20 cellular contexts compared by ENCODE assay signal in genomic region chr4:142595222-142595871, GRCh38.
DNase-seq lines count a peak whose midpoint lies in the region; ATAC-seq, FAIRE-seq and TF ChIP-seq lines count a peak whose summit lies in the region.
"Had no signal": no experiment of that assay in that cellular context is flagged by ENCODE, and none has a peak within 500 bp of the region (broad histone marks: within the 10 kb centered on the region; RNA-seq: fewer than 3 reads in every experiment).

No MANE protein-coding gene starts in this region.

- no peaks in the 10 kb centered on the region for H3K36me3 ChIP-seq in PC-3 (ENCODE audit: low read depth, low read length)
- H3K36me3 ChIP-seq in osteoblast (ENCODE audit: insufficient read depth, low read length): no peaks in the 10 kb centered on the region
- H3K36me3 ChIP-seq: BLaER1 treated with 17β-estradiol and CSF1 and Interleukin-3, amounts not matched to agents 10 nM and 100 nM had no signal

- no peaks in the 10 kb centered on the region for H3K9me2 ChIP-seq in PC-3 (replicated peaks; ENCODE audit: low read length)

- H3K27ac Mint-ChIP-seq in activated naive CD4-positive, alpha-beta T cell treated with anti-CD3 and anti-CD28 coated beads, Interleukin-2, amount 10 ng/mL, durations not matched to agents 7 days and 5 days: peak overlapping the region; percentile 55
- H3K27ac Mint-ChIP-seq in activated naive CD4-positive, alpha-beta T cell treated with anti-CD3 and anti-CD28 coated beads for 36 hours: no peak overlapping the region
- H3K27ac Mint-ChIP-seq: IgD-negative memory B cell had no signal

- 0 out of 2 replicates have a peak overlapping the region, but pooled peaks have one; percentile 12 for H3K27ac ChIP-seq in PC-3 (ENCODE audit: low read length)
- no peak overlapping the region for H3K27ac ChIP-seq in osteoblast (ENCODE audit: low read depth, low read length)
- H3K27ac ChIP-seq: BLaER1 treated with 17β-estradiol and CSF1 and Interleukin-3, amounts not matched to agents 10 nM and 100 nM; RWPE1 had no signal

- peak; percentile 67 for ATAC-seq in PC-3
- ATAC-seq in GM21717 (IDR thresholded peaks at IDR 0.05; ENCODE audit: unreplicated experiment): no peak

- BruUV-seq in PC-3 (replicated peaks; lab: Mats Ljungman, UMichigan): no TSS peak

- no peak overlapping the region for H3K9ac ChIP-seq in PC-3 (ENCODE audit: low read length)
- H3K9ac ChIP-seq: BLaER1 treated with 17β-estradiol and CSF1 and Interleukin-3, amounts not matched to agents 10 nM and 100 nM had no signal

- H4K20me1 ChIP-seq in PC-3 (ENCODE audit: low read length) (no peaks in the 10 kb centered on the region), osteoblast (ENCODE audit: insufficient read depth, low read length) (no peaks in the 10 kb centered on the region)
- H4K20me1 ChIP-seq: BLaER1 treated with 17β-estradiol and CSF1 and Interleukin-3, amounts not matched to agents 10 nM and 100 nM had no signal

- FAIRE-seq in H54 (lab: Jason Lieb, UNC): no peak
- FAIRE-seq: G401.6, HTR-8/SVneo had no signal

- DNase-seq in activated naive CD4-positive, alpha-beta T cell treated with anti-CD3 and anti-CD28 coated beads, Interleukin-2, amount 10 ng/mL, durations not matched to agents 7 days and 5 days: no peak
- no peak for DNase-seq in activated naive CD4-positive, alpha-beta T cell treated with anti-CD3 and anti-CD28 coated beads for 36 hours
- DNase-seq in NCI-H2029 (lab: John Stamatoyannopoulos, UW): peak; percentile 42
- peak; percentile 43 for DNase-seq in PC-3
- peak; percentile 11 for DNase-seq in osteoblast (ENCODE audit: insufficient read length, low spot score, missing footprints)
- no peak for DNase-seq in H54 (ENCODE audit: insufficient read length, low spot score)
- no peak for DNase-seq in ACHN
- DNase-seq: HCEC 1CT, Karpas-422, MM.1S, NCI-H1092, NCI-H226, NCI-H524 treated with DMSO at 0.1 percent for 48 hours, T-helper 1 cell had no signal

- H3K4me1 ChIP-seq in PC-3 (ENCODE audit: insufficient read depth, low read length): peaks cover 18% of the 10 kb centered on the region
- H3K4me1 ChIP-seq in osteoblast (ENCODE audit: insufficient read depth, low read length): no peaks in the 10 kb centered on the region
- H3K4me1 ChIP-seq: BLaER1 treated with 17β-estradiol and CSF1 and Interleukin-3, amounts not matched to agents 10 nM and 100 nM had no signal

- peaks cover 67% of the 10 kb centered on the region for H3K36me3 Mint-ChIP-seq in activated naive CD4-positive, alpha-beta T cell treated with anti-CD3 and anti-CD28 coated beads, Interleukin-2, amount 10 ng/mL, durations not matched to agents 7 days and 5 days
- H3K36me3 Mint-ChIP-seq in activated naive CD4-positive, alpha-beta T cell treated with anti-CD3 and anti-CD28 coated beads for 36 hours (ENCODE audit: low read depth): peaks cover 78% of the 10 kb centered on the region
- H3K36me3 Mint-ChIP-seq: IgD-negative memory B cell had no signal

- no peak overlapping the region for H3K4me3 ChIP-seq in PC-3 (ENCODE audit: low read length)
- H3K4me3 ChIP-seq in osteoblast (ENCODE audit: insufficient read depth, low read length): no peak overlapping the region
- H3K4me3 ChIP-seq: BLaER1 treated with 17β-estradiol and CSF1 and Interleukin-3, amounts not matched to agents 10 nM and 100 nM had no signal

- TF ChIP-seq CTCF in PC-3 (conservative IDR thresholded peaks at IDR 0.05; ENCODE audit: low read depth, low read length) (no peak), osteoblast (IDR thresholded peaks at IDR 0.05; ENCODE audit: extremely low read depth, low read depth, low read length) (no peak)

- no peak overlapping the region for H2AFZ ChIP-seq in PC-3 (ENCODE audit: low read length)
- H2AFZ ChIP-seq in osteoblast (ENCODE audit: low read length): no peak overlapping the region

- CTCF ChIA-PET in activated naive CD4-positive, alpha-beta T cell treated with anti-CD3 and anti-CD28 coated beads, Interleukin-2, amount 10 ng/mL, durations not matched to agents 7 days and 5 days (lab: Charles Lee): no interaction called here
- CTCF ChIA-PET in activated naive CD4-positive, alpha-beta T cell treated with anti-CD3 and anti-CD28 coated beads for 36 hours (lab: Charles Lee): interaction anchor here (0.6 kb wide), 1 partner anchor 246 kb away, joined by 4 read pairs; no protein-coding TSS in a partner anchor
- CTCF ChIA-PET in PC-3 (lab: Charles Lee): no interaction called here

- H3K27me3 Mint-ChIP-seq in activated naive CD4-positive, alpha-beta T cell treated with anti-CD3 and anti-CD28 coated beads, Interleukin-2, amount 10 ng/mL, durations not matched to agents 7 days and 5 days: no peaks in the 10 kb centered on the region
- H3K27me3 Mint-ChIP-seq in activated naive CD4-positive, alpha-beta T cell treated with anti-CD3 and anti-CD28 coated beads for 36 hours (ENCODE audit: low read depth): no peaks in the 10 kb centered on the region
- H3K27me3 Mint-ChIP-seq: IgD-negative memory B cell had no signal

- no peaks in the 10 kb centered on the region for H3K4me1 Mint-ChIP-seq in activated naive CD4-positive, alpha-beta T cell treated with anti-CD3 and anti-CD28 coated beads, Interleukin-2, amount 10 ng/mL, durations not matched to agents 7 days and 5 days
- peaks cover 17% of the 10 kb centered on the region for H3K4me1 Mint-ChIP-seq in activated naive CD4-positive, alpha-beta T cell treated with anti-CD3 and anti-CD28 coated beads for 36 hours (ENCODE audit: low read depth)
- H3K4me1 Mint-ChIP-seq: IgD-negative memory B cell had no signal

- peaks cover 6% of the 10 kb centered on the region; the same call in 1 of the 2 replicates for H3K79me2 ChIP-seq in PC-3 (ENCODE audit: low read length)
- H3K79me2 ChIP-seq in osteoblast (ENCODE audit: insufficient read depth, low read length): no peaks in the 10 kb centered on the region

- in situ Hi-C loops in ACHN (cut with HindIII; ENCODE audit: low pct_ligation_motif_present, low pct_unique_long_range_greater_than_20kb, low sequenced_read_pairs): no loop called here

- H3F3A ChIP-seq in PC-3 (ENCODE audit: low read length, unreplicated experiment): no peaks in the 10 kb centered on the region

- peaks cover 25% of the 10 kb centered on the region for H3K9me3 Mint-ChIP-seq in activated naive CD4-positive, alpha-beta T cell treated with anti-CD3 and anti-CD28 coated beads, Interleukin-2, amount 10 ng/mL, durations not matched to agents 7 days and 5 days
- H3K9me3 Mint-ChIP-seq in activated naive CD4-positive, alpha-beta T cell treated with anti-CD3 and anti-CD28 coated beads for 36 hours: peaks cover 15% of the 10 kb centered on the region

- intact Hi-C loops in activated naive CD4-positive, alpha-beta T cell treated with anti-CD3 and anti-CD28 coated beads for 36 hours (cut with micrococcal nuclease): no loop called here
- intact Hi-C loops in PC-3 (cut with micrococcal nuclease): no loop called here

- POLR2A ChIA-PET in PC-3 (lab: Charles Lee; ENCODE audit: unreplicated experiment): interaction anchor here (0.6 kb wide), 1 partner anchor 120 kb away, joined by 3 read pairs; no protein-coding TSS in a partner anchor

- H3K27me3 ChIP-seq in PC-3 (ENCODE audit: low read length) (no peaks in the 10 kb centered on the region), osteoblast (ENCODE audit: insufficient read depth, low read length) (no peaks in the 10 kb centered on the region)
- H3K27me3 ChIP-seq: BLaER1 treated with 17β-estradiol and CSF1 and Interleukin-3, amounts not matched to agents 10 nM and 100 nM had no signal

- H3K4me2 ChIP-seq in PC-3 (ENCODE audit: low read length) (no peak overlapping the region; the same call in 1 of the 2 replicates), osteoblast (ENCODE audit: insufficient read depth, low read length) (no peak overlapping the region)
- H3K4me2 ChIP-seq: BLaER1 treated with 17β-estradiol and CSF1 and Interleukin-3, amounts not matched to agents 10 nM and 100 nM had no signal

- TF ChIP-seq POLR2A in H54 (IDR thresholded peaks at IDR 0.05; ENCODE audit: low read depth, low read length): no peak

- H3K4me3 Mint-ChIP-seq in activated naive CD4-positive, alpha-beta T cell treated with anti-CD3 and anti-CD28 coated beads, Interleukin-2, amount 10 ng/mL, durations not matched to agents 7 days and 5 days: no peak overlapping the region
- no peak overlapping the region for H3K4me3 Mint-ChIP-seq in activated naive CD4-positive, alpha-beta T cell treated with anti-CD3 and anti-CD28 coated beads for 36 hours
- H3K4me3 Mint-ChIP-seq: IgD-negative memory B cell had no signal

- H3K9me3 ChIP-seq in PC-3 (ENCODE audit: low read length): no peaks in the 10 kb centered on the region
- H3K9me3 ChIP-seq in osteoblast (ENCODE audit: low read depth, low read length): no peaks in the 10 kb centered on the region
- H3K9me3 ChIP-seq: BLaER1 treated with 17β-estradiol and CSF1 and Interleukin-3, amounts not matched to agents 10 nM and 100 nM had no signal

Comparison
In these comparisons a context has a peak if more than half of its experiments do, and no peak if none do; other contexts are left out.
1. DNase-seq: peak in NCI-H2029 (single experiment), PC-3 (single experiment) and osteoblast (single experiment); none in activated naive CD4-positive, alpha-beta T cell treated with anti-CD3 and anti-CD28 coated beads, Interleukin-2, amount 10 ng/mL, durations not matched to agents 7 days and 5 days (single experiment), activated naive CD4-positive, alpha-beta T cell treated with anti-CD3 and anti-CD28 coated beads for 36 hours (single experiment), H54 (single experiment) and ACHN (single experiment).